In genomic region chr15:77915261-77915960, GRCh38 we compare ENCODE assay signal across 9 cellular contexts.
"Had no signal": no experiment of that assay in that cellular context is flagged by ENCODE, and none has a peak within 500 bp of the region (broad histone marks: within the 10 kb centered on the region; RNA-seq: fewer than 3 reads in every experiment).

No MANE protein-coding gene starts in this region.

- ATAC-seq: stimulated activated effector memory CD8-positive, alpha-beta T cell treated with anti-CD3 and anti-CD28 coated beads, Interleukin-12 subunit alpha, Interleukin-12 subunit beta, amount 100 ng/mL, for 72 hours had no signal

- DNase-seq: activated CD4-positive, alpha-beta T cell treated with anti-CD3 and anti-CD28 coated beads for 4 hours; activated gamma-delta T cell; activated T-cell treated with anti-CD3 and anti-CD28 coated beads, Interleukin-2, amount 50 U/mL, for 24 hours; effector CD4-positive, alpha-beta T cell; hippocampal formation; kidney glomerular epithelial cell; naive B cell; retina had no signal
